In genomic region chr20:60104980-60105379, GRCh38 we compare ENCODE assay signal across 14 cellular contexts.
A peak's percentile ranks its signal among the peaks of the same experiment; 100 is the strongest.
DNase-seq lines count a peak whose midpoint lies in the region; ATAC-seq and TF ChIP-seq lines count a peak whose summit lies in the region.
"Had no signal": no experiment of that assay in that cellular context is flagged by ENCODE, and none has a peak within 500 bp of the region (broad histone marks: within the 10 kb centered on the region; RNA-seq: fewer than 3 reads in every experiment).

No MANE protein-coding gene starts in this region.

- H3K4me1 Mint-ChIP-seq in WTC11: peaks cover 15% of the 10 kb centered on the region

- H3K4me1 ChIP-seq in BLaER1 treated with 17β-estradiol and CSF1 and Interleukin-3, amounts not matched to agents 10 nM and 100 nM: peaks cover 41 to 73% (median 62%) of the 10 kb centered on the region in 10 experiments
- peaks cover 0 to 17% (median 0%) of the 10 kb centered on the region in 9 donors for H3K4me1 ChIP-seq in heart right ventricle
- H3K4me1 ChIP-seq: Peyer's patch had no signal

- peaks cover 11% of the 10 kb centered on the region for H3K36me3 Mint-ChIP-seq in WTC11

- POLR2A ChIA-PET in WTC11 (lab: Charles Lee): no interaction called here

- no peak for TF ChIP-seq CTCF in WTC11 (IDR thresholded peaks at IDR 0.05)
- TF ChIP-seq CTCF in heart right ventricle (IDR thresholded peaks at IDR 0.05): no peak

- no peak overlapping the region for H3K4me3 ChIP-seq in BLaER1 treated with 17β-estradiol and CSF1 and Interleukin-3, amounts not matched to agents 10 nM and 100 nM
- H3K4me3 ChIP-seq in H7 (ENCODE audit: insufficient read depth, low read depth, low read length) (no peak overlapping the region), heart right ventricle (no peak overlapping the region)
- H3K4me3 ChIP-seq: Peyer's patch had no signal

- H3K27me3 Mint-ChIP-seq in WTC11 (ENCODE audit: low read depth): peaks cover 92% of the 10 kb centered on the region

- H4K20me1 ChIP-seq in BLaER1 treated with 17β-estradiol and CSF1 and Interleukin-3, amounts not matched to agents 10 nM and 100 nM: peaks cover 0 to 40% (median 0%) of the 10 kb centered on the region in 11 experiments; a peak in 6 of 22 replicates

- H3K27ac ChIP-seq in BLaER1 treated with 17β-estradiol and CSF1 and Interleukin-3, amounts not matched to agents 10 nM and 100 nM: peak overlapping the region in 8 of 11 experiments; percentile 37 to 82 (median 67); a peak in 15 of 22 replicates
- H3K27ac ChIP-seq in heart right ventricle: no peak overlapping the region
- H3K27ac ChIP-seq: Peyer's patch had no signal

- no peak overlapping the region for H3K4me3 Mint-ChIP-seq in WTC11

- H3K9ac ChIP-seq in BLaER1 treated with 17β-estradiol and CSF1 and Interleukin-3, amounts not matched to agents 10 nM and 100 nM: peak overlapping the region in 6 of 11 experiments; percentile 7 to 72 (median 63); a peak in 10 of 22 replicates

- ATAC-seq in WTC11: peak; percentile 94
- ATAC-seq in heart right ventricle: no peak
- no peak for ATAC-seq in GM18511 (IDR thresholded peaks at IDR 0.05; ENCODE audit: unreplicated experiment)
- no peak for ATAC-seq in GM18505 (IDR thresholded peaks at IDR 0.05; ENCODE audit: unreplicated experiment)
- ATAC-seq: HCT116 had no signal

- intact Hi-C loops in heart right ventricle (cut with DNase I): no loop called here

- peaks cover 21% of the 10 kb centered on the region for H3K9me3 Mint-ChIP-seq in WTC11

- no peak for TF ChIP-seq POLR2A in GM18505 (IDR thresholded peaks at IDR 0.05; ENCODE audit: borderline replicate concordance, extremely low read depth, insufficient read depth, insufficient read length)

- H3K9me3 ChIP-seq in BLaER1 treated with 17β-estradiol and CSF1 and Interleukin-3, amounts not matched to agents 10 nM and 100 nM (replicated peaks in 1 of 11): peaks cover 0 to 11% (median 0%) of the 10 kb centered on the region in 11 experiments; a peak in 6 of 22 replicates
- H3K9me3 ChIP-seq in heart right ventricle: no peaks in the 10 kb centered on the region
- H3K9me3 ChIP-seq: Peyer's patch had no signal

- peak; percentile 77 for DNase-seq in H7
- DNase-seq in WTC11 (ENCODE audit: low spot score): peak; percentile 47
- peak; percentile 50 for DNase-seq in islet precursor cell
- DNase-seq in heart right ventricle: no peak
- DNase-seq in NCI-H1105 (lab: John Stamatoyannopoulos, UW): no peak
- DNase-seq: NCI-H1092 treated with DMSO at 0.1 percent for 48 hours, NCI-H187, NCI-H2171, NCI-H774, Peyer's patch had no signal

- H3K27me3 ChIP-seq in BLaER1 treated with 17β-estradiol and CSF1 and Interleukin-3, amounts not matched to agents 10 nM and 100 nM: no peaks in the 10 kb centered on the region
- peaks cover 26% of the 10 kb centered on the region for H3K27me3 ChIP-seq in H7 (ENCODE audit: control insufficient read depth, insufficient read depth, low read length)
- peaks cover 0 to 9% (median 0%) of the 10 kb centered on the region in 7 donors for H3K27me3 ChIP-seq in heart right ventricle
- H3K27me3 ChIP-seq: Peyer's patch had no signal

- 46 to 65% methylated on average over 4 of the region's 4 CpGs for WGBS in heart right ventricle, 2 donors

- no peak overlapping the region; the same call in 1 of the 2 replicates for H3K27ac Mint-ChIP-seq in WTC11

- H3K36me3 ChIP-seq in BLaER1 treated with 17β-estradiol and CSF1 and Interleukin-3, amounts not matched to agents 10 nM and 100 nM: peaks cover 0 to 71% (median 12%) of the 10 kb centered on the region in 11 experiments; a peak in 10 of 22 replicates
- H3K36me3 ChIP-seq in H7 (replicated peaks; ENCODE audit: control insufficient read depth, insufficient read depth, low read length) (no peaks in the 10 kb centered on the region), heart right ventricle (no peaks in the 10 kb centered on the region)
- H3K36me3 ChIP-seq: Peyer's patch had no signal

- peak overlapping the region; percentile 7 to 77 (median 58) for H3K4me2 ChIP-seq in BLaER1 treated with 17β-estradiol and CSF1 and Interleukin-3, amounts not matched to agents 10 nM and 100 nM

- CTCF ChIA-PET in WTC11 (lab: Charles Lee): interaction anchor here (0.6 to 1.9 kb wide), 4 partner anchors 47 to 106 kb away, joined by 4 to 9 read pairs (median 5); no protein-coding TSS in a partner anchor

TF ChIP-seq in WTC11, 78 proteins besides CTCF, POLR2A, EP300 and RAD21 (continues in another document):
- TF ChIP-seq NFATC4 (CRISPR knock-in tag; IDR thresholded peaks at IDR 0.05) (no peak), NR3C1 (CRISPR knock-in tag; conservative IDR thresholded peaks at IDR 0.05; ENCODE audit: low read depth) (no peak), ETV6 (CRISPR knock-in tag; IDR thresholded peaks at IDR 0.05) (no peak), SOX15 (CRISPR knock-in tag; IDR thresholded peaks at IDR 0.05) (no peak), OVOL2 (CRISPR knock-in tag; IDR thresholded peaks at IDR 0.05; ENCODE audit: borderline replicate concordance) (no peak), TEAD1 (CRISPR knock-in tag; IDR thresholded peaks at IDR 0.05) (no peak; the same call in 1 of the 2 replicates), ATF2 (CRISPR knock-in tag; IDR thresholded peaks at IDR 0.05; ENCODE audit: borderline replicate concordance, low read depth) (no peak), ATF1 (CRISPR knock-in tag; IDR thresholded peaks at IDR 0.05) (no peak), NR2C2 (CRISPR knock-in tag; IDR thresholded peaks at IDR 0.05) (no peak), TEAD4 (CRISPR knock-in tag; IDR thresholded peaks at IDR 0.05) (no peak)
- TF ChIP-seq, protein P1, sequence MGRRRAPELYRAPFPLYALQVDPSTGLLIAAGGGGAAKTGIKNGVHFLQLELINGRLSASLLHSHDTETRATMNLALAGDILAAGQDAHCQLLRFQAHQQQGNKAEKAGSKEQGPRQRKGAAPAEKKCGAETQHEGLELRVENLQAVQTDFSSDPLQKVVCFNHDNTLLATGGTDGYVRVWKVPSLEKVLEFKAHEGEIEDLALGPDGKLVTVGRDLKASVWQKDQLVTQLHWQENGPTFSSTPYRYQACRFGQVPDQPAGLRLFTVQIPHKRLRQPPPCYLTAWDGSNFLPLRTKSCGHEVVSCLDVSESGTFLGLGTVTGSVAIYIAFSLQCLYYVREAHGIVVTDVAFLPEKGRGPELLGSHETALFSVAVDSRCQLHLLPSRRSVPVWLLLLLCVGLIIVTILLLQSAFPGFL (CRISPR knock-in tag; IDR thresholded peaks at IDR 0.05; ENCODE audit: borderline replicate concordance): no peak
- TF ChIP-seq, protein P2, sequence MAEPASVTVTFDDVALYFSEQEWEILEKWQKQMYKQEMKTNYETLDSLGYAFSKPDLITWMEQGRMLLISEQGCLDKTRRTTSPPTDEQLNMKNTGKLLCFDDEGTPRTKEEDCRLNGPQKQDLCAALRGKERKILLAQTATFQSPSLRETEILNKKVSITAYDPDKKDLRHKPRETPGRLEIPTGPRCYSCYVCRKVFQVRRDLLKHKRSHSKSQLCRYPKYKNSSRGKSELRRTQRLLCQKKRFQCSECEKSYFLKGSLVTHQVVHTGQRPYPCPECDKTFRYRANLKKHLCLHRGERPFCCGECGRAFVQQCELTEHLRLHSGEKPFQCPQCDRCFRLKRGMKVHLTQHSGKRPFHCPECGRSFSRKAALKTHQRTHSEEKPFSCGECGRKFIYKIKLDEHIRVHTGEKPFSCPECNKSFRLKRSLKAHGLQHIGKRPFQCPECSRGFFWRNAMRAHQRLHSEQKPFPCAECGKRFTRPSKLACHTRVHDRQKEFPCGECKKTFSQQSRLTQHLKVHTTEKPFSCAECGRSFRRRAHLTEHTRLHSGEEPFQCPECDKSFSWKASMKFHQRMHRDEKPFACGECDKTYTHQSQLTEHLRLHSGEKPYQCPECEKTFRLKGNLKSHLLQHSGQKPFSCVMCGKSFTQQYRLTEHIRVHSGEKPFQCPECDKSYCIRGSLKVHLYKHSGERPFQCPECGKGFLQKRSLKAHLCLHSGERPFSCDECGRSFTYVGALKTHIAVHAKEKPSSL (CRISPR knock-in tag; conservative IDR thresholded peaks at IDR 0.05): no peak
- TF ChIP-seq, protein P3, sequence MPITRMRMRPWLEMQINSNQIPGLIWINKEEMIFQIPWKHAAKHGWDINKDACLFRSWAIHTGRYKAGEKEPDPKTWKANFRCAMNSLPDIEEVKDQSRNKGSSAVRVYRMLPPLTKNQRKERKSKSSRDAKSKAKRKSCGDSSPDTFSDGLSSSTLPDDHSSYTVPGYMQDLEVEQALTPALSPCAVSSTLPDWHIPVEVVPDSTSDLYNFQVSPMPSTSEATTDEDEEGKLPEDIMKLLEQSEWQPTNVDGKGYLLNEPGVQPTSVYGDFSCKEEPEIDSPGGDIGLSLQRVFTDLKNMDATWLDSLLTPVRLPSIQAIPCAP (CRISPR knock-in tag; IDR thresholded peaks at IDR 0.05): no peak

Comparison
In these comparisons a context has a peak if more than half of its experiments do, and no peak if none do; other contexts are left out.
1. H3K27ac ChIP-seq: peak in BLaER1 treated with 17β-estradiol and CSF1 and Interleukin-3, amounts not matched to agents 10 nM and 100 nM (8 of 11); none in heart right ventricle (0 of 10).
2. DNase-seq: peak in H7 (single experiment), WTC11 (single experiment) and islet precursor cell (single experiment); none in heart right ventricle (0 of 2) and NCI-H1105 (single experiment).